Comparison of ENCODE assay signal across 8 cellular contexts in genomic region chr7:23373151-23374004, GRCh38.
DNase-seq lines count a peak whose midpoint lies in the region; ATAC-seq and TF ChIP-seq lines count a peak whose summit lies in the region.

No MANE protein-coding gene starts in this region.

- no peak overlapping the region for H3K27ac ChIP-seq in BLaER1
- H3K27ac ChIP-seq in PC-9: no peak overlapping the region
- no peak overlapping the region for H3K27ac ChIP-seq in uterus

- peaks cover 25% of the 10 kb centered on the region for H3F3A ChIP-seq in PC-9 (ENCODE audit: insufficient read depth, low read depth)

- intact Hi-C loops in activated B cell treated with CpG ODN at 0.5 μM for 24 hours (cut with micrococcal nuclease): loop anchor here (1.0 to 10.0 kb wide), 7 partner anchors 16 to 1451 kb away; partner anchors contain the start of genes CCDC126, CDCA7L, HYCC1 and MALSU1
- intact Hi-C loops in PC-9 (cut with micrococcal nuclease; ENCODE audit: unreplicated experiment): no loop called here
- intact Hi-C loops in uterus (cut with DNase I; ENCODE audit: low total_unique reads): no loop called here

- peak overlapping the region; percentile 68 for H3K4me3 Mint-ChIP-seq in activated B cell treated with CpG ODN at 0.5 μM for 24 hours

- no peak overlapping the region for H2AFZ ChIP-seq in PC-9

- peak; percentile 28 for DNase-seq in activated B cell treated with CpG ODN at 0.5 μM for 24 hours
- DNase-seq in germinal center (ENCODE audit: low spot score): peak; percentile 77
- DNase-seq in SIG-M5 treated with dmso at 0.1 percent for 504 hours (lab: John Stamatoyannopoulos, UW; ENCODE audit: unreplicated experiment): no peak
- DNase-seq in PC-9: no peak
- DNase-seq in uterus: no peak

- no TSS peak for BruUV-seq in PC-9 (replicated peaks; lab: Mats Ljungman, UMichigan)

- peaks cover 99% of the 10 kb centered on the region for H3K79me2 ChIP-seq in PC-9 (ENCODE audit: low read depth)

- TF ChIP-seq CTCF in activated B cell treated with CpG ODN at 0.5 μM for 24 hours (IDR thresholded peaks at IDR 0.05) (no peak), PC-9 (conservative IDR thresholded peaks at IDR 0.05) (no peak), uterus (IDR thresholded peaks at IDR 0.05) (no peak)

- H3K4me2 ChIP-seq in BLaER1 (peak overlapping the region; percentile 42), PC-9 (no peak overlapping the region)

- no peaks in the 10 kb centered on the region for H3K27me3 ChIP-seq in BLaER1
- no peaks in the 10 kb centered on the region for H3K27me3 ChIP-seq in PC-9 (ENCODE audit: insufficient read depth, low read depth)
- no peaks in the 10 kb centered on the region for H3K27me3 ChIP-seq in uterus

- no peaks in the 10 kb centered on the region for H3K9me2 ChIP-seq in PC-9 (ENCODE audit: insufficient read depth)

- peaks cover 70% of the 10 kb centered on the region for H3K4me1 Mint-ChIP-seq in activated B cell treated with CpG ODN at 0.5 μM for 24 hours

- H3K27ac Mint-ChIP-seq in activated B cell treated with CpG ODN at 0.5 μM for 24 hours: peak overlapping the region; percentile 94

- H3K27me3 Mint-ChIP-seq in activated B cell treated with CpG ODN at 0.5 μM for 24 hours: no peaks in the 10 kb centered on the region

- ATAC-seq in GM19463 (IDR thresholded peaks at IDR 0.05; ENCODE audit: unreplicated experiment) (peak; percentile 73), HG03520 (IDR thresholded peaks at IDR 0.05; ENCODE audit: unreplicated experiment) (peak; percentile 55), activated B cell treated with CpG ODN at 0.5 μM for 24 hours (ENCODE audit: low read depth) (peak; percentile 69)

- CTCF ChIA-PET in activated B cell treated with CpG ODN at 0.5 μM for 24 hours (lab: Charles Lee): interaction anchor here (1.1 to 2.2 kb wide), 3 partner anchors 13 to 95 kb away, joined by 3 to 11 read pairs (median 4); no protein-coding TSS in a partner anchor
- CTCF ChIA-PET in PC-9 (lab: Charles Lee): no interaction called here

- H3K9me3 Mint-ChIP-seq in activated B cell treated with CpG ODN at 0.5 μM for 24 hours: no peaks in the 10 kb centered on the region

- TF ChIP-seq POLR2A in uterus (IDR thresholded peaks at IDR 0.05): no peak

- H3K4me1 ChIP-seq in BLaER1: peaks cover 14% of the 10 kb centered on the region
- H3K4me1 ChIP-seq in PC-9 (replicated peaks; ENCODE audit: insufficient read depth): peaks cover 15% of the 10 kb centered on the region
- H3K4me1 ChIP-seq in uterus: no peaks in the 10 kb centered on the region

- POLR2A ChIA-PET in activated B cell treated with CpG ODN at 0.5 μM for 24 hours (lab: Charles Lee): interaction anchor here (0.6 to 2.0 kb wide), 3 partner anchors 9 to 37 kb away, joined by 3 to 5 read pairs (median 3); no protein-coding TSS in a partner anchor
- POLR2A ChIA-PET in PC-9 (lab: Charles Lee; ENCODE audit: unreplicated experiment): no interaction called here

- no peaks in the 10 kb centered on the region for H3K36me3 ChIP-seq in BLaER1
- no peaks in the 10 kb centered on the region; the same call in 1 of the 2 replicates for H3K36me3 ChIP-seq in PC-9 (ENCODE audit: low read depth)
- no peaks in the 10 kb centered on the region for H3K36me3 ChIP-seq in uterus

- no peak overlapping the region for H3K4me3 ChIP-seq in BLaER1
- no peak overlapping the region for H3K4me3 ChIP-seq in PC-9
- H3K4me3 ChIP-seq in uterus: no peak overlapping the region

- no peak overlapping the region for H3K9ac ChIP-seq in BLaER1

- H3K36me3 Mint-ChIP-seq in activated B cell treated with CpG ODN at 0.5 μM for 24 hours (ENCODE audit: low read depth): no peaks in the 10 kb centered on the region

- H4K20me1 ChIP-seq in BLaER1: no peaks in the 10 kb centered on the region
- H4K20me1 ChIP-seq in PC-9 (ENCODE audit: insufficient read depth): peaks cover 40% of the 10 kb centered on the region

- H3K9me3 ChIP-seq in BLaER1: no peaks in the 10 kb centered on the region
- no peaks in the 10 kb centered on the region for H3K9me3 ChIP-seq in PC-9 (ENCODE audit: insufficient read depth, low read depth)
- H3K9me3 ChIP-seq in uterus: no peaks in the 10 kb centered on the region

Comparison
In these comparisons a context has a peak if more than half of its experiments do, and no peak if none do; other contexts are left out.
1. DNase-seq: peak in activated B cell treated with CpG ODN at 0.5 μM for 24 hours (single experiment) and germinal center (single experiment); none in SIG-M5 treated with dmso at 0.1 percent for 504 hours (single experiment), PC-9 (0 of 2) and uterus (0 of 2).
2. Peak in every context shown above with its lines, with median percentiles within 50 percentile points of each other: ATAC-seq.